Comparison of ENCODE assay signal across 8 cellular contexts in the genomic region with DNA sequence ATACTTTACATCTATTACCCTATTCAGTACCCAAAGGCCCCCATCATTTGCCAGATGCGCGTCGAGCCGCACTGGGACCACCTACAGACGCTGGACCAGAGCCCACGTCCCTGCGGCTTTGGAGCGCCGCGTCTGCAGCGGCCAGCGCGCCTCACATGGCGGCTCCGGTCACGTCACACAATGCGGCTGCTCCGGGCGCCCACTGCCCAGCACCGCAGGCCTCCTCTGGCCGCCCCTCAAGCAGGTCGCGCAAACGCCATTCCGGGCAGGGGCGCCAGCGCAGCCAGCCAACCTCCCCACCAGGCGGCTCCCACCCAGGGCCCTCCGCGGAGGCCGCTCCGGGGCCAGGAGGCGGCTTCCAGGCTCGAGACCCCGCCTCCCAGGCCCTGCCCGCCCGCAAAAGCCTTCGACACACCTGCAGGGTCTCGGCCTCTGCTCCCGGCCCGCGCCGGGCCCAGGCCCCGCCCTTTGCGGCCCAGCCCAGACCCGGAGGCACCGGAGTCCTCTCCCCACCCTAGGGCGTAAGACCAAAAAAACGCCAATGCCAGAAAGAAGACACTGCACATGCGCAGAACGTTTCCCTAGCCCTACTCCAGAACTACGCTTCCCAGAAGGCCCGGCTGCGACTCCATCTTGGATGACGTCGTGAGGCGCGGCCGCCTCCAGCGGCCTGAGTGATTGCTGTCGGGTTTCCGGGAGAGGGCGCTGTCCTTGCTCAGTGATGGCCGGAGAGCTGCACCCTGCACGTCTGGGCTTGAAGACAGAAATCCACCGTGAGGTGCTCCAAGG.
DNase-seq lines count a peak whose midpoint lies in the region; ATAC-seq and TF ChIP-seq lines count a peak whose summit lies in the region.

A gene (minus strand): TSS at position 557 of the 789 bp plus-strand sequence. CDS start 4,925 bp downstream, outside the sequence.

- H3K9ac ChIP-seq in mucosa of rectum (ENCODE audit: low read depth in 1 of 2, low read length in 2 of 2) = peak within 1 kb of the TSS; percentile 87 to 95

- H3K27me3 ChIP-seq in mucosa of rectum (ENCODE audit: control insufficient read depth in 2 of 2, insufficient read depth in 2 of 2, low read length in 2 of 2) = no peaks in the 10 kb centered on the region

- peak within 1 kb of the TSS; percentile 92 for H3K4me3 Mint-ChIP-seq in activated T-cell treated with anti-CD3 and anti-CD28 coated beads, Interleukin-2, amount 50 U/mL, for 24 hours

- peaks cover 28% of the 10 kb centered on the region for H3K36me3 Mint-ChIP-seq in activated T-cell treated with anti-CD3 and anti-CD28 coated beads, Interleukin-2, amount 50 U/mL, for 24 hours (ENCODE audit: low read depth)

- peak; percentile 95 for ATAC-seq in GM21576 (IDR thresholded peaks at IDR 0.05; ENCODE audit: unreplicated experiment)

- peak; percentile 56; the same call in 1 of the 2 replicates for TF ChIP-seq RAD21 in Ishikawa (IDR thresholded peaks at IDR 0.05; ENCODE audit: low read depth)

- TF ChIP-seq POLR2A in erythroblast (IDR thresholded peaks at IDR 0.05; ENCODE audit: low read length) = peak; percentile 83

- no peaks in the 10 kb centered on the region for H3K9me3 ChIP-seq in mucosa of rectum (ENCODE audit: control insufficient read depth in 2 of 2, low read length in 2 of 2)

- no peaks in the 10 kb centered on the region for H3K9me3 Mint-ChIP-seq in activated T-cell treated with anti-CD3 and anti-CD28 coated beads, Interleukin-2, amount 50 U/mL, for 24 hours

- H3K36me3 ChIP-seq in mucosa of rectum (ENCODE audit: control insufficient read depth in 2 of 2, insufficient read depth in 2 of 2, low read length in 2 of 2) = peaks cover 0 to under 1% of the 10 kb centered on the region in 2 donors

- peaks cover 5 to 7% of the 10 kb centered on the region in 2 donors for H3K4me1 ChIP-seq in mucosa of rectum (ENCODE audit: control insufficient read depth in 2 of 2, insufficient read depth in 2 of 2, low read length in 2 of 2)

- H3K4me3 ChIP-seq in mucosa of rectum (ENCODE audit: low read length in 2 of 2) = peak within 1 kb of the TSS; percentile 85 to 94

- DNase-seq in DMS53 (lab: John Stamatoyannopoulos, UW) (peak; percentile 99), OCI-M2 (lab: John Stamatoyannopoulos, UW; ENCODE audit: unreplicated experiment) (peak; percentile 69), erythroblast (lab: John Stamatoyannopoulos, UW) (peak; percentile 98 to 99)
- peak; percentile 94 for DNase-seq in activated T-cell treated with anti-CD3 and anti-CD28 coated beads, Interleukin-2, amount 50 U/mL, for 24 hours
- DNase-seq in stimulated activated CD8-positive, alpha-beta memory T cell treated with anti-CD3 and anti-CD28 coated beads, Interleukin-4, amount 100 ng/mL, for 48 hours = peak; percentile 97

- peaks cover 23% of the 10 kb centered on the region for H3K4me1 Mint-ChIP-seq in activated T-cell treated with anti-CD3 and anti-CD28 coated beads, Interleukin-2, amount 50 U/mL, for 24 hours (ENCODE audit: low read depth)

- peak within 1 kb of the TSS; percentile 95 to 97 for H3K27ac ChIP-seq in mucosa of rectum (ENCODE audit: low read depth in 2 of 2, low read length in 2 of 2)

- no peak for TF ChIP-seq EP300 in Ishikawa (IDR thresholded peaks at IDR 0.05; ENCODE audit: borderline replicate concordance)

- H3K27ac Mint-ChIP-seq in activated T-cell treated with anti-CD3 and anti-CD28 coated beads, Interleukin-2, amount 50 U/mL, for 24 hours = peak within 1 kb of the TSS; percentile 96

- H3K27me3 Mint-ChIP-seq in activated T-cell treated with anti-CD3 and anti-CD28 coated beads, Interleukin-2, amount 50 U/mL, for 24 hours = no peaks in the 10 kb centered on the region

TF ChIP-seq in Ishikawa, 13 proteins besides CTCF, POLR2A, EP300 and RAD21:
- TF ChIP-seq, protein P1, sequence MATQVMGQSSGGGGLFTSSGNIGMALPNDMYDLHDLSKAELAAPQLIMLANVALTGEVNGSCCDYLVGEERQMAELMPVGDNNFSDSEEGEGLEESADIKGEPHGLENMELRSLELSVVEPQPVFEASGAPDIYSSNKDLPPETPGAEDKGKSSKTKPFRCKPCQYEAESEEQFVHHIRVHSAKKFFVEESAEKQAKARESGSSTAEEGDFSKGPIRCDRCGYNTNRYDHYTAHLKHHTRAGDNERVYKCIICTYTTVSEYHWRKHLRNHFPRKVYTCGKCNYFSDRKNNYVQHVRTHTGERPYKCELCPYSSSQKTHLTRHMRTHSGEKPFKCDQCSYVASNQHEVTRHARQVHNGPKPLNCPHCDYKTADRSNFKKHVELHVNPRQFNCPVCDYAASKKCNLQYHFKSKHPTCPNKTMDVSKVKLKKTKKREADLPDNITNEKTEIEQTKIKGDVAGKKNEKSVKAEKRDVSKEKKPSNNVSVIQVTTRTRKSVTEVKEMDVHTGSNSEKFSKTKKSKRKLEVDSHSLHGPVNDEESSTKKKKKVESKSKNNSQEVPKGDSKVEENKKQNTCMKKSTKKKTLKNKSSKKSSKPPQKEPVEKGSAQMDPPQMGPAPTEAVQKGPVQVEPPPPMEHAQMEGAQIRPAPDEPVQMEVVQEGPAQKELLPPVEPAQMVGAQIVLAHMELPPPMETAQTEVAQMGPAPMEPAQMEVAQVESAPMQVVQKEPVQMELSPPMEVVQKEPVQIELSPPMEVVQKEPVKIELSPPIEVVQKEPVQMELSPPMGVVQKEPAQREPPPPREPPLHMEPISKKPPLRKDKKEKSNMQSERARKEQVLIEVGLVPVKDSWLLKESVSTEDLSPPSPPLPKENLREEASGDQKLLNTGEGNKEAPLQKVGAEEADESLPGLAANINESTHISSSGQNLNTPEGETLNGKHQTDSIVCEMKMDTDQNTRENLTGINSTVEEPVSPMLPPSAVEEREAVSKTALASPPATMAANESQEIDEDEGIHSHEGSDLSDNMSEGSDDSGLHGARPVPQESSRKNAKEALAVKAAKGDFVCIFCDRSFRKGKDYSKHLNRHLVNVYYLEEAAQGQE (IDR thresholded peaks at IDR 0.05; ENCODE audit: low read depth) = no peak
- peak; percentile 84 for TF ChIP-seq CREB1 (IDR thresholded peaks at IDR 0.05; ENCODE audit: low read depth)
- TF ChIP-seq, protein P2, sequence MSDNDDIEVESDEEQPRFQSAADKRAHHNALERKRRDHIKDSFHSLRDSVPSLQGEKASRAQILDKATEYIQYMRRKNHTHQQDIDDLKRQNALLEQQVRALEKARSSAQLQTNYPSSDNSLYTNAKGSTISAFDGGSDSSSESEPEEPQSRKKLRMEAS (IDR thresholded peaks at IDR 0.05) = peak; percentile 57
- TF ChIP-seq TAF1 (IDR thresholded peaks at IDR 0.05; ENCODE audit: low read depth) = peak; percentile 56
- peak; percentile 98 for TF ChIP-seq YY1 (IDR thresholded peaks at IDR 0.05; ENCODE audit: low read depth)
TF ChIP-seq in Ishikawa: peak in this region for 4.

Comparison
In these comparisons a context has a peak if more than half of its experiments do, and no peak if none do; other contexts are left out.
1. Peak in every context shown above with its lines: DNase-seq, ATAC-seq, H3K4me3 ChIP-seq and H3K27ac ChIP-seq.